1 cellular context compared by ENCODE assay signal in the genomic region with DNA sequence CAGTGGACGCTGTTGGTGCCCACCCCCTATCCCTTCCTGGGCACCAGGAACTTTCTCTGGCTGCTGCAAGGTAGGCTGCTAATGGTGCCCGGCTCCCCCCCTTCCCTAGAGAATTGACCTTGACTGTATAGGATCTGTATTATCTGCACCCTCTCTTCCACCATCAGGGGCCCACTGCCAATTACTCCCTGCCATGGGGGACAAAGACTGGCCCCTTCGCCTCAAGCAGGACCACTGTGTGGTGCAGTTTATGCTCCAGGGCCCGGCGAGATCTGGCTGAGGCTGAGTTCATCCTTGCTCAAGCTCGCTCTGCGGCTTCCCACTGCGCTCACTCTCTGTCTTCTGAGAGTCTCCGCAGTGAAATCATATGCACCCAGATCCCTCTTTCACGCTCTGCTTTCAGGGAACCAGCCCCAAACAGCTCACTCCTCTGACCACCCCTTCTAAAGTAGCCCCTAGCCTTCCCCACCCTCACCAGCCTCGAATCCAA.
TF ChIP-seq lines count a peak whose summit lies in the region.

No MANE protein-coding gene starts in this region.

TF ChIP-seq in GM12878, 131 proteins besides CTCF, POLR2A, EP300 and RAD21 (continued from another document):
- TF ChIP-seq MLLT1 (IDR thresholded peaks at IDR 0.05): peak; percentile 63; the same call in 1 of the 2 replicates
- no peak for TF ChIP-seq ATF7 (IDR thresholded peaks at IDR 0.05; ENCODE audit: low read depth)
- TF ChIP-seq CEBPB (IDR thresholded peaks at IDR 0.05; ENCODE audit: borderline replicate concordance in 1 of 2, low read depth in 2 of 2, low read length in 2 of 2): no peak
- no peak for TF ChIP-seq TARDBP (IDR thresholded peaks at IDR 0.05; ENCODE audit: borderline replicate concordance)
